In the genomic region with DNA sequence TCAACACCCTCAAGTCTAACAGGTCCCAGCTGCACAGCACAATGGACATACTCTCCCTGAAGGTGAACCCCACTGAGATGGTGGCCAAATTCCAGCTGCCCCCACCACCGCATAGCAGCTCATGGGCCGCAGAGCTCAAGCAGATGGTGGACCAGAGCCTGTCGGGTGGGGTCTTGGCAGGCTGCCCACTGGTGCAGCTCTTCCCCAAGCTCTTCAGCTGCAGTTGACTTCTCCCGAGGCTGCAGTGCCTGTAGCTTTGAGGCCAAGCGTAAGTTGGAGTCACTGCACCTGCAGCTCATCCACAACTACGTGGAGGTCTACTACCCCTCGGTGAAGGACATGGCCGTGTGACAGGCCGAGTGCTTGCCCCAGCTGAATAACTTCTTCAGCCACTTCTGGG, we compare ENCODE assay signal across 19 cellular contexts.
"Had no signal": no experiment of that assay in that cellular context is flagged by ENCODE, and none has a peak within 500 bp of the region (broad histone marks: within the 10 kb centered on the region; RNA-seq: fewer than 3 reads in every experiment).

No MANE protein-coding gene starts in this region.

- DNase-seq: dorsolateral prefrontal cortex; effector CD8-positive, alpha-beta T cell; gastrocnemius medialis; heart right ventricle; hypothalamus; kidney glomerular epithelial cell; mesendoderm; naive B cell; psoas muscle; retina; right lobe of liver; spleen; stimulated activated CD4-positive, alpha-beta T cell treated with anti-CD3 and anti-CD28 coated beads, Interleukin-15, amount 100 ng/mL, for 24 hours; stimulated activated CD4-positive, alpha-beta T cell treated with anti-CD3 and anti-CD28 coated beads, Interleukin-1b, Interleukin-23, amount 100 ng/mL, for 48 hours; stimulated activated CD4-positive, alpha-beta T cell treated with anti-CD3 and anti-CD28 coated beads, Interleukin-4, amount 100 ng/mL, for 24 hours; stimulated activated naive B cell treated with anti-CD40 and anti-IgM and Interleukin-4, amounts not matched to agents 10 μg/mL and 1 μg/mL and 100 μg/mL, for 72 hours; stimulated activated naive CD8-positive, alpha-beta T cell treated with anti-CD3 and anti-CD28 coated beads, Interleukin-15, amount 100 ng/mL, for 72 hours; trophoblast cell had no signal

- ATAC-seq: esophagus mucosa; gastrocnemius medialis; psoas muscle; stimulated activated naive B cell treated with anti-CD40 and anti-IgM and Interleukin-4, amounts not matched to agents 10 μg/mL and 1 μg/mL and 100 μg/mL, for 72 hours; stimulated activated naive CD8-positive, alpha-beta T cell treated with anti-CD3 and anti-CD28 coated beads, Interleukin-15, amount 100 ng/mL, for 72 hours had no signal
